In the genomic region with DNA sequence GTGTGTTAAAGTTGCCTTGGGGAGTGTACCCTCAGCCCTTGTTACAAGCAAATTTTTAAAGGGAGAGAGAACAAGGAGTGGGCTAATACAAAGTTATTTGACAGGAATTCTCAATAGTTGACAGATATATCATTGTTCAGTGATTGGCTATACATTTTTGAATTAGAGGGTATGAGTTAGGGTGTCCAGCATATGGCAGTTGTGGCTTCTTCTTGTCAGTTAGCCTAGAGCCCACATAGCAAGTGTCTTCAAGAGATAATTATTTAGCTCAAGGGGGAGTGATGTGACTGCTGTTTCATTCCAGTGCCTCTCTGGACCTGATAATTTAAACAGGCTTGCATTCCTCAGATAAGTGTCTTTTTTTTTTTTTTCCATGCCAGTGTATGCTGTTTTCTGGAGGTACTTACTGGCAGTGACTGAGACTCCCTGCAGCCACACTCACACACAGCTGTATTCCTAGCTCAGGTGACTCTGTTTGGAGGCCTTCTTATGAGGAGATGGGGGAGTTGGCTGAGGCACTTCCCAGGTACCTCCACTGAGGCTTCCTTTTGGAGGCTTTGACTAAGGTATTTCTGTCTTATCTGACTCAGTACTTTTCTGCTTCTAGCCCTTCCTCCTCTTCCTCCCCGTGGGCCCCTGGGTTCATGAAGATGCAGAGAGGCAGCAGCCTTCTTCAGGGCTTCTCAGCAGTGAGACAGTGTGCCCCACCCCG, we compare ENCODE assay signal across 1 cellular context.
TF ChIP-seq lines count a peak whose summit lies in the region.

No MANE protein-coding gene starts in this region.

TF ChIP-seq in K562, 482 proteins besides CTCF, POLR2A, EP300 and RAD21 (continued from another document and continues in another):
- TF ChIP-seq ZNF239 (CRISPR knock-in tag; IDR thresholded peaks at IDR 0.05) (peak; percentile 41), PCBP1 (IDR thresholded peaks at IDR 0.05; ENCODE audit: low read depth, low read length, poor library complexity, severe bottlenecking) (no peak), SMARCC2 (IDR thresholded peaks at IDR 0.05; ENCODE audit: low read depth) (peak; percentile 93), CBX5 (IDR thresholded peaks at IDR 0.05; ENCODE audit: borderline replicate concordance, low read depth) (peak; percentile 20; the same call in 1 of the 2 replicates), FOSL1 (tag; conservative IDR thresholded peaks at IDR 0.05) (peak; percentile 81), FOXA1 (IDR thresholded peaks at IDR 0.05; ENCODE audit: borderline replicate concordance) (no peak), MCM5 (IDR thresholded peaks at IDR 0.05; ENCODE audit: low read depth) (no peak), NFRKB (IDR thresholded peaks at IDR 0.05; ENCODE audit: low read depth) (peak; percentile 70), SMARCE1 (IDR thresholded peaks at IDR 0.05) (peak; percentile 97), LEF1 (IDR thresholded peaks at IDR 0.05) (peak; percentile 91), TEAD2 (tag; IDR thresholded peaks at IDR 0.05) (peak; percentile 66; the same call in 1 of the 2 replicates), ADNP (tag; IDR thresholded peaks at IDR 0.05) (peak; percentile 78; the same call in 1 of the 2 replicates), GABPA (tag; conservative IDR thresholded peaks at IDR 0.05; ENCODE audit: low read depth) (0 out of 2 replicates have a peak, but pooled peaks have one; percentile 35), GABPB1 (CRISPR knock-in tag; IDR thresholded peaks at IDR 0.05) (0 out of 2 replicates have a peak, but pooled peaks have one; percentile 32), DPF2 (IDR thresholded peaks at IDR 0.05) (peak; percentile 99), LARP7 (IDR thresholded peaks at IDR 0.05) (peak; percentile 70; the same call in 1 of the 2 replicates), GATAD2B (IDR thresholded peaks at IDR 0.05; ENCODE audit: borderline replicate concordance) (peak; percentile 68), HCFC1 (IDR thresholded peaks at IDR 0.05; ENCODE audit: low read depth, low read length) (peak; percentile 4; the same call in 1 of the 2 replicates), RBBP5 (IDR thresholded peaks at IDR 0.05; ENCODE audit: borderline replicate concordance, insufficient read depth, low read length, poor library complexity, severe bottlenecking) (peak; percentile 76), FOXM1 (IDR thresholded peaks at IDR 0.05; ENCODE audit: low read depth) (peak; percentile 99), FOXM1 (CRISPR knock-in tag; IDR thresholded peaks at IDR 0.05; ENCODE audit: low read depth) (no peak), STAT5A (IDR thresholded peaks at IDR 0.05; ENCODE audit: borderline replicate concordance, low read length) (peak; percentile 98), NEUROD1 (IDR thresholded peaks at IDR 0.05; ENCODE audit: borderline replicate concordance, low read depth, low read length, partially characterized antibody) (peak; percentile 76), CTBP1 (IDR thresholded peaks at IDR 0.05; ENCODE audit: borderline replicate concordance) (peak; percentile 96), ZNF12 (CRISPR knock-in tag; IDR thresholded peaks at IDR 0.05) (peak; percentile 61; the same call in 1 of the 2 replicates), DNMT1 (IDR thresholded peaks at IDR 0.05) (no peak; the same call in 1 of the 2 replicates), RB1 (IDR thresholded peaks at IDR 0.05; ENCODE audit: low read depth) (no peak), JUN (IDR thresholded peaks at IDR 0.05; ENCODE audit: borderline replicate concordance, low read depth, low read length) (no peak), JUN (CRISPR knock-in tag; IDR thresholded peaks at IDR 0.05; ENCODE audit: borderline replicate concordance) (0 out of 2 replicates have a peak, but pooled peaks have one; percentile 50), ZBTB17 (CRISPR knock-in tag; IDR thresholded peaks at IDR 0.05) (peak; percentile 39; the same call in 1 of the 2 replicates)
- TF ChIP-seq, protein P1, sequence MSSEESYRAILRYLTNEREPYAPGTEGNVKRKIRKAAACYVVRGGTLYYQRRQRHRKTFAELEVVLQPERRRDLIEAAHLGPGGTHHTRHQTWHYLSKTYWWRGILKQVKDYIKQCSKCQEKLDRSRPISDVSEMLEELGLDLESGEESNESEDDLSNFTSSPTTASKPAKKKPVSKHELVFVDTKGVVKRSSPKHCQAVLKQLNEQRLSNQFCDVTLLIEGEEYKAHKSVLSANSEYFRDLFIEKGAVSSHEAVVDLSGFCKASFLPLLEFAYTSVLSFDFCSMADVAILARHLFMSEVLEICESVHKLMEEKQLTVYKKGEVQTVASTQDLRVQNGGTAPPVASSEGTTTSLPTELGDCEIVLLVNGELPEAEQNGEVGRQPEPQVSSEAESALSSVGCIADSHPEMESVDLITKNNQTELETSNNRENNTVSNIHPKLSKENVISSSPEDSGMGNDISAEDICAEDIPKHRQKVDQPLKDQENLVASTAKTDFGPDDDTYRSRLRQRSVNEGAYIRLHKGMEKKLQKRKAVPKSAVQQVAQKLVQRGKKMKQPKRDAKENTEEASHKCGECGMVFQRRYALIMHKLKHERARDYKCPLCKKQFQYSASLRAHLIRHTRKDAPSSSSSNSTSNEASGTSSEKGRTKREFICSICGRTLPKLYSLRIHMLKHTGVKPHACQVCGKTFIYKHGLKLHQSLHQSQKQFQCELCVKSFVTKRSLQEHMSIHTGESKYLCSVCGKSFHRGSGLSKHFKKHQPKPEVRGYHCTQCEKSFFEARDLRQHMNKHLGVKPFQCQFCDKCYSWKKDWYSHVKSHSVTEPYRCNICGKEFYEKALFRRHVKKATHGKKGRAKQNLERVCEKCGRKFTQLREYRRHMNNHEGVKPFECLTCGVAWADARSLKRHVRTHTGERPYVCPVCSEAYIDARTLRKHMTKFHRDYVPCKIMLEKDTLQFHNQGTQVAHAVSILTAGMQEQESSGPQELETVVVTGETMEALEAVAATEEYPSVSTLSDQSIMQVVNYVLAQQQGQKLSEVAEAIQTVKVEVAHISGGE (CRISPR knock-in tag; IDR thresholded peaks at IDR 0.05), result peak in 1 of 3 experiments; percentile 80; a peak in 2 of 6 replicates
- TF ChIP-seq, protein P2, sequence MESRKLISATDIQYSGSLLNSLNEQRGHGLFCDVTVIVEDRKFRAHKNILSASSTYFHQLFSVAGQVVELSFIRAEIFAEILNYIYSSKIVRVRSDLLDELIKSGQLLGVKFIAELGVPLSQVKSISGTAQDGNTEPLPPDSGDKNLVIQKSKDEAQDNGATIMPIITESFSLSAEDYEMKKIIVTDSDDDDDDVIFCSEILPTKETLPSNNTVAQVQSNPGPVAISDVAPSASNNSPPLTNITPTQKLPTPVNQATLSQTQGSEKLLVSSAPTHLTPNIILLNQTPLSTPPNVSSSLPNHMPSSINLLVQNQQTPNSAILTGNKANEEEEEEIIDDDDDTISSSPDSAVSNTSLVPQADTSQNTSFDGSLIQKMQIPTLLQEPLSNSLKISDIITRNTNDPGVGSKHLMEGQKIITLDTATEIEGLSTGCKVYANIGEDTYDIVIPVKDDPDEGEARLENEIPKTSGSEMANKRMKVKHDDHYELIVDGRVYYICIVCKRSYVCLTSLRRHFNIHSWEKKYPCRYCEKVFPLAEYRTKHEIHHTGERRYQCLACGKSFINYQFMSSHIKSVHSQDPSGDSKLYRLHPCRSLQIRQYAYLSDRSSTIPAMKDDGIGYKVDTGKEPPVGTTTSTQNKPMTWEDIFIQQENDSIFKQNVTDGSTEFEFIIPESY (CRISPR knock-in tag; IDR thresholded peaks at IDR 0.05), result peak; percentile 70; the same call in 1 of the 2 replicates
- TF ChIP-seq, protein P3, sequence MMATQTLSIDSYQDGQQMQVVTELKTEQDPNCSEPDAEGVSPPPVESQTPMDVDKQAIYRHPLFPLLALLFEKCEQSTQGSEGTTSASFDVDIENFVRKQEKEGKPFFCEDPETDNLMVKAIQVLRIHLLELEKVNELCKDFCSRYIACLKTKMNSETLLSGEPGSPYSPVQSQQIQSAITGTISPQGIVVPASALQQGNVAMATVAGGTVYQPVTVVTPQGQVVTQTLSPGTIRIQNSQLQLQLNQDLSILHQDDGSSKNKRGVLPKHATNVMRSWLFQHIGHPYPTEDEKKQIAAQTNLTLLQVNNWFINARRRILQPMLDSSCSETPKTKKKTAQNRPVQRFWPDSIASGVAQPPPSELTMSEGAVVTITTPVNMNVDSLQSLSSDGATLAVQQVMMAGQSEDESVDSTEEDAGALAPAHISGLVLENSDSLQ (IDR thresholded peaks at IDR 0.05), result peak; percentile 87
- TF ChIP-seq, protein P4, sequence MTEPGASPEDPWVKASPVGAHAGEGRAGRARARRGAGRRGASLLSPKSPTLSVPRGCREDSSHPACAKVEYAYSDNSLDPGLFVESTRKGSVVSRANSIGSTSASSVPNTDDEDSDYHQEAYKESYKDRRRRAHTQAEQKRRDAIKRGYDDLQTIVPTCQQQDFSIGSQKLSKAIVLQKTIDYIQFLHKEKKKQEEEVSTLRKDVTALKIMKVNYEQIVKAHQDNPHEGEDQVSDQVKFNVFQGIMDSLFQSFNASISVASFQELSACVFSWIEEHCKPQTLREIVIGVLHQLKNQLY (CRISPR knock-in tag; conservative IDR thresholded peaks at IDR 0.05), result no peak
- TF ChIP-seq, protein P5, sequence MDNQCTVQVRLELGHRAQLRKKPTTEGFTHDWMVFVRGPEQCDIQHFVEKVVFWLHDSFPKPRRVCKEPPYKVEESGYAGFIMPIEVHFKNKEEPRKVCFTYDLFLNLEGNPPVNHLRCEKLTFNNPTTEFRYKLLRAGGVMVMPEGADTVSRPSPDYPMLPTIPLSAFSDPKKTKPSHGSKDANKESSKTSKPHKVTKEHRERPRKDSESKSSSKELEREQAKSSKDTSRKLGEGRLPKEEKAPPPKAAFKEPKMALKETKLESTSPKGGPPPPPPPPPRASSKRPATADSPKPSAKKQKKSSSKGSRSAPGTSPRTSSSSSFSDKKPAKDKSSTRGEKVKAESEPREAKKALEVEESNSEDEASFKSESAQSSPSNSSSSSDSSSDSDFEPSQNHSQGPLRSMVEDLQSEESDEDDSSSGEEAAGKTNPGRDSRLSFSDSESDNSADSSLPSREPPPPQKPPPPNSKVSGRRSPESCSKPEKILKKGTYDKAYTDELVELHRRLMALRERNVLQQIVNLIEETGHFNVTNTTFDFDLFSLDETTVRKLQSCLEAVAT (IDR thresholded peaks at IDR 0.05), result peak; percentile 84 to 87
- TF ChIP-seq, protein P6, sequence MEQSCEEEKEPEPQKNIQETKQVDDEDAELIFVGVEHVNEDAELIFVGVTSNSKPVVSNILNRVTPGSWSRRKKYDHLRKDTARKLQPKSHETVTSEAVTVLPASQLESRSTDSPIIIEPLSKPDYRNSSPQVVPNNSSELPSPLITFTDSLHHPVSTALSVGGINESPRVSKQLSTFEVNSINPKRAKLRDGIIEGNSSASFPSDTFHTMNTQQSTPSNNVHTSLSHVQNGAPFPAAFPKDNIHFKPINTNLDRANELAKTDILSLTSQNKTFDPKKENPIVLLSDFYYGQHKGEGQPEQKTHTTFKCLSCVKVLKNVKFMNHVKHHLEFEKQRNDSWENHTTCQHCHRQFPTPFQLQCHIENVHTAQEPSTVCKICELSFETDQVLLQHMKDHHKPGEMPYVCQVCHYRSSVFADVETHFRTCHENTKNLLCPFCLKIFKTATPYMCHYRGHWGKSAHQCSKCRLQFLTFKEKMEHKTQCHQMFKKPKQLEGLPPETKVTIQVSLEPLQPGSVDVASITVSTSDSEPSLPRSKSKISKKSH (CRISPR knock-in tag; IDR thresholded peaks at IDR 0.05), result no peak
- TF ChIP-seq, protein P7, sequence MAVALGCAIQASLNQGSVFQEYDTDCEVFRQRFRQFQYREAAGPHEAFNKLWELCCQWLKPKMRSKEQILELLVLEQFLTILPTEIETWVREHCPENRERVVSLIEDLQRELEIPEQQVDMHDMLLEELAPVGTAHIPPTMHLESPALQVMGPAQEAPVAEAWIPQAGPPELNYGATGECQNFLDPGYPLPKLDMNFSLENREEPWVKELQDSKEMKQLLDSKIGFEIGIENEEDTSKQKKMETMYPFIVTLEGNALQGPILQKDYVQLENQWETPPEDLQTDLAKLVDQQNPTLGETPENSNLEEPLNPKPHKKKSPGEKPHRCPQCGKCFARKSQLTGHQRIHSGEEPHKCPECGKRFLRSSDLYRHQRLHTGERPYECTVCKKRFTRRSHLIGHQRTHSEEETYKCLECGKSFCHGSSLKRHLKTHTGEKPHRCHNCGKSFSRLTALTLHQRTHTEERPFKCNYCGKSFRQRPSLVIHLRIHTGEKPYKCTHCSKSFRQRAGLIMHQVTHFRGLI (CRISPR knock-in tag; IDR thresholded peaks at IDR 0.05), result 0 out of 2 replicates have a peak, but pooled peaks have one; percentile 32
- TF ChIP-seq, protein P8, sequence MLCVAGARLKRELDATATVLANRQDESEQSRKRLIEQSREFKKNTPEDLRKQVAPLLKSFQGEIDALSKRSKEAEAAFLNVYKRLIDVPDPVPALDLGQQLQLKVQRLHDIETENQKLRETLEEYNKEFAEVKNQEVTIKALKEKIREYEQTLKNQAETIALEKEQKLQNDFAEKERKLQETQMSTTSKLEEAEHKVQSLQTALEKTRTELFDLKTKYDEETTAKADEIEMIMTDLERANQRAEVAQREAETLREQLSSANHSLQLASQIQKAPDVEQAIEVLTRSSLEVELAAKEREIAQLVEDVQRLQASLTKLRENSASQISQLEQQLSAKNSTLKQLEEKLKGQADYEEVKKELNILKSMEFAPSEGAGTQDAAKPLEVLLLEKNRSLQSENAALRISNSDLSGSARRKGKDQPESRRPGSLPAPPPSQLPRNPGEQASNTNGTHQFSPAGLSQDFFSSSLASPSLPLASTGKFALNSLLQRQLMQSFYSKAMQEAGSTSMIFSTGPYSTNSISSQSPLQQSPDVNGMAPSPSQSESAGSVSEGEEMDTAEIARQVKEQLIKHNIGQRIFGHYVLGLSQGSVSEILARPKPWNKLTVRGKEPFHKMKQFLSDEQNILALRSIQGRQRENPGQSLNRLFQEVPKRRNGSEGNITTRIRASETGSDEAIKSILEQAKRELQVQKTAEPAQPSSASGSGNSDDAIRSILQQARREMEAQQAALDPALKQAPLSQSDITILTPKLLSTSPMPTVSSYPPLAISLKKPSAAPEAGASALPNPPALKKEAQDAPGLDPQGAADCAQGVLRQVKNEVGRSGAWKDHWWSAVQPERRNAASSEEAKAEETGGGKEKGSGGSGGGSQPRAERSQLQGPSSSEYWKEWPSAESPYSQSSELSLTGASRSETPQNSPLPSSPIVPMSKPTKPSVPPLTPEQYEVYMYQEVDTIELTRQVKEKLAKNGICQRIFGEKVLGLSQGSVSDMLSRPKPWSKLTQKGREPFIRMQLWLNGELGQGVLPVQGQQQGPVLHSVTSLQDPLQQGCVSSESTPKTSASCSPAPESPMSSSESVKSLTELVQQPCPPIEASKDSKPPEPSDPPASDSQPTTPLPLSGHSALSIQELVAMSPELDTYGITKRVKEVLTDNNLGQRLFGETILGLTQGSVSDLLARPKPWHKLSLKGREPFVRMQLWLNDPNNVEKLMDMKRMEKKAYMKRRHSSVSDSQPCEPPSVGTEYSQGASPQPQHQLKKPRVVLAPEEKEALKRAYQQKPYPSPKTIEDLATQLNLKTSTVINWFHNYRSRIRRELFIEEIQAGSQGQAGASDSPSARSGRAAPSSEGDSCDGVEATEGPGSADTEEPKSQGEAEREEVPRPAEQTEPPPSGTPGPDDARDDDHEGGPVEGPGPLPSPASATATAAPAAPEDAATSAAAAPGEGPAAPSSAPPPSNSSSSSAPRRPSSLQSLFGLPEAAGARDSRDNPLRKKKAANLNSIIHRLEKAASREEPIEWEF (CRISPR knock-in tag; IDR thresholded peaks at IDR 0.05), result peak; percentile 93
